In the genomic region with DNA sequence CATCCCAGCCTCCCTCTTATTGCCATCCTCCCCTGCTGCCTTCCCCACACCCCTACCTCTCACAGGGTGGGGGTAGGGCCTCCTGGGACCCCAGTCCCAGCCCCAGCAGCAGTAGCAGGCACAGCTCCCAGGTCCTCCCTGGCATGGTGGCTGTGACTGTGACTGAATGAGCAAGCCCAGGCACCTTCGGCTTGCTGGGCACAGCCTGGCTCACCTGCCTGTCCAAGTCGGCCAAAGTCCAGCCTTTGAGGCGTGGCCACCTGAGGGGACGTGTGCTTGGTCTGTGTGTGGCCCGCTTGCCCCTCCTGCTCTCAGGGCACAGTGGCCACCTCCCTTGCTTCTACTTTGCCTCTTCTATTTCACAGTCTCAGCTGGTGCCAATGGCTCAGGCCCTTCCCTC, we compare ENCODE assay signal across 1 cellular context.
TF ChIP-seq lines count a peak whose summit lies in the region.

A gene with protein sequence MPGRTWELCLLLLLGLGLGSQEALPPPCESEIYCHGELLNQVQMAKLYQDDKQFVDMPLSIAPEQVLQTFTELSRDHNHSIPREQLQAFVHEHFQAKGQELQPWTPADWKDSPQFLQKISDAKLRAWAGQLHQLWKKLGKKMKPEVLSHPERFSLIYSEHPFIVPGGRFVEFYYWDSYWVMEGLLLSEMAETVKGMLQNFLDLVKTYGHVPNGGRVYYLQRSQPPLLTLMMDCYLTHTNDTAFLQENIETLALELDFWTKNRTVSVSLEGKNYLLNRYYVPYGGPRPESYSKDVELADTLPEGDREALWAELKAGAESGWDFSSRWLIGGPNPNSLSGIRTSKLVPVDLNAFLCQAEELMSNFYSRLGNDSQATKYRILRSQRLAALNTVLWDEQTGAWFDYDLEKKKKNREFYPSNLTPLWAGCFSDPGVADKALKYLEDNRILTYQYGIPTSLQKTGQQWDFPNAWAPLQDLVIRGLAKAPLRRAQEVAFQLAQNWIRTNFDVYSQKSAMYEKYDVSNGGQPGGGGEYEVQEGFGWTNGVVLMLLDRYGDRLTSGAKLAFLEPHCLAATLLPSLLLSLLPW (minus strand): TSS at position 168 of the 400 bp plus-strand sequence. CDS start 23 bp downstream, at position 145.

TF ChIP-seq in HepG2, 621 proteins besides CTCF, POLR2A, EP300 and RAD21 (continued from another document and continues in another):
- TF ChIP-seq HNRNPL (IDR thresholded peaks at IDR 0.05; ENCODE audit: low read depth, low read length) (peak; percentile 94), SP1 (IDR thresholded peaks at IDR 0.05) (no peak), SP1 (CRISPR knock-in tag; IDR thresholded peaks at IDR 0.05) (peak; percentile 51; the same call in 1 of the 2 replicates), CBX5 (CRISPR knock-in tag; IDR thresholded peaks at IDR 0.05; ENCODE audit: borderline replicate concordance) (peak; percentile 54; the same call in 1 of the 2 replicates), ZNF136 (CRISPR knock-in tag; IDR thresholded peaks at IDR 0.05; ENCODE audit: low read depth) (no peak), FOXA3 (CRISPR knock-in tag; IDR thresholded peaks at IDR 0.05) (peak; percentile 29; the same call in 1 of the 2 replicates), RBFOX2 (IDR thresholded peaks at IDR 0.05; ENCODE audit: low read depth, low read length) (peak; percentile 63; the same call in 1 of the 2 replicates), THAP11 (CRISPR knock-in tag; IDR thresholded peaks at IDR 0.05) (no peak), SOX13 (IDR thresholded peaks at IDR 0.05) (no peak), SOX13 (CRISPR knock-in tag; conservative IDR thresholded peaks at IDR 0.05 in 1 of 2, IDR thresholded peaks at IDR 0.05 in 1 of 2) (peak in 1 of 2 experiments; percentile 15; a peak in 2 of 4 replicates), ZSCAN25 (CRISPR knock-in tag; IDR thresholded peaks at IDR 0.05) (no peak), TBX2 (CRISPR knock-in tag; IDR thresholded peaks at IDR 0.05; ENCODE audit: borderline replicate concordance) (peak; percentile 13; the same call in 1 of the 2 replicates), POLR2G (IDR thresholded peaks at IDR 0.05; ENCODE audit: low read depth, low read length) (peak; percentile 64), PHB2 (IDR thresholded peaks at IDR 0.05; ENCODE audit: partially characterized antibody) (no peak), SALL1 (CRISPR knock-in tag; IDR thresholded peaks at IDR 0.05) (peak; percentile 12), ELF3 (CRISPR knock-in tag; IDR thresholded peaks at IDR 0.05) (no peak), ZSCAN21 (CRISPR knock-in tag; IDR thresholded peaks at IDR 0.05; ENCODE audit: borderline replicate concordance) (0 out of 2 replicates have a peak, but pooled peaks have one; percentile 20), KLF16 (CRISPR knock-in tag; IDR thresholded peaks at IDR 0.05) (0 out of 4 replicates have a peak, but pooled peaks of 1 of the 2 experiments have one; percentile 34), SAP130 (CRISPR knock-in tag; IDR thresholded peaks at IDR 0.05; ENCODE audit: low read depth) (peak; percentile 45; the same call in 1 of the 2 replicates), ZBTB20 (CRISPR knock-in tag; IDR thresholded peaks at IDR 0.05; ENCODE audit: borderline replicate concordance, low read depth) (peak; percentile 41; the same call in 1 of the 2 replicates), ZMYM4 (CRISPR knock-in tag; IDR thresholded peaks at IDR 0.05) (0 out of 2 replicates have a peak, but pooled peaks have one; percentile 6), NR2F6 (IDR thresholded peaks at IDR 0.05) (no peak), NR2F6 (CRISPR knock-in tag; IDR thresholded peaks at IDR 0.05) (peak; percentile 13; the same call in 1 of the 2 replicates), HNF4G (IDR thresholded peaks at IDR 0.05; ENCODE audit: borderline replicate concordance, low read depth, low read length) (peak; percentile 44; the same call in 1 of the 2 replicates), HNF4G (CRISPR knock-in tag; IDR thresholded peaks at IDR 0.05; ENCODE audit: borderline replicate concordance, low read depth) (0 out of 2 replicates have a peak, but pooled peaks have one; percentile 19), ZNF772 (CRISPR knock-in tag; IDR thresholded peaks at IDR 0.05) (no peak)
- TF ChIP-seq, protein P1, sequence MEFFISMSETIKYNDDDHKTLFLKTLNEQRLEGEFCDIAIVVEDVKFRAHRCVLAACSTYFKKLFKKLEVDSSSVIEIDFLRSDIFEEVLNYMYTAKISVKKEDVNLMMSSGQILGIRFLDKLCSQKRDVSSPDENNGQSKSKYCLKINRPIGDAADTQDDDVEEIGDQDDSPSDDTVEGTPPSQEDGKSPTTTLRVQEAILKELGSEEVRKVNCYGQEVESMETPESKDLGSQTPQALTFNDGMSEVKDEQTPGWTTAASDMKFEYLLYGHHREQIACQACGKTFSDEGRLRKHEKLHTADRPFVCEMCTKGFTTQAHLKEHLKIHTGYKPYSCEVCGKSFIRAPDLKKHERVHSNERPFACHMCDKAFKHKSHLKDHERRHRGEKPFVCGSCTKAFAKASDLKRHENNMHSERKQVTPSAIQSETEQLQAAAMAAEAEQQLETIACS (CRISPR knock-in tag; IDR thresholded peaks at IDR 0.05) = no peak
- TF ChIP-seq, protein P2, sequence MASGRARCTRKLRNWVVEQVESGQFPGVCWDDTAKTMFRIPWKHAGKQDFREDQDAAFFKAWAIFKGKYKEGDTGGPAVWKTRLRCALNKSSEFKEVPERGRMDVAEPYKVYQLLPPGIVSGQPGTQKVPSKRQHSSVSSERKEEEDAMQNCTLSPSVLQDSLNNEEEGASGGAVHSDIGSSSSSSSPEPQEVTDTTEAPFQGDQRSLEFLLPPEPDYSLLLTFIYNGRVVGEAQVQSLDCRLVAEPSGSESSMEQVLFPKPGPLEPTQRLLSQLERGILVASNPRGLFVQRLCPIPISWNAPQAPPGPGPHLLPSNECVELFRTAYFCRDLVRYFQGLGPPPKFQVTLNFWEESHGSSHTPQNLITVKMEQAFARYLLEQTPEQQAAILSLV (CRISPR knock-in tag; IDR thresholded peaks at IDR 0.05; ENCODE audit: borderline replicate concordance) = 0 out of 2 replicates have a peak, but pooled peaks have one; percentile 16
- TF ChIP-seq, protein P3, sequence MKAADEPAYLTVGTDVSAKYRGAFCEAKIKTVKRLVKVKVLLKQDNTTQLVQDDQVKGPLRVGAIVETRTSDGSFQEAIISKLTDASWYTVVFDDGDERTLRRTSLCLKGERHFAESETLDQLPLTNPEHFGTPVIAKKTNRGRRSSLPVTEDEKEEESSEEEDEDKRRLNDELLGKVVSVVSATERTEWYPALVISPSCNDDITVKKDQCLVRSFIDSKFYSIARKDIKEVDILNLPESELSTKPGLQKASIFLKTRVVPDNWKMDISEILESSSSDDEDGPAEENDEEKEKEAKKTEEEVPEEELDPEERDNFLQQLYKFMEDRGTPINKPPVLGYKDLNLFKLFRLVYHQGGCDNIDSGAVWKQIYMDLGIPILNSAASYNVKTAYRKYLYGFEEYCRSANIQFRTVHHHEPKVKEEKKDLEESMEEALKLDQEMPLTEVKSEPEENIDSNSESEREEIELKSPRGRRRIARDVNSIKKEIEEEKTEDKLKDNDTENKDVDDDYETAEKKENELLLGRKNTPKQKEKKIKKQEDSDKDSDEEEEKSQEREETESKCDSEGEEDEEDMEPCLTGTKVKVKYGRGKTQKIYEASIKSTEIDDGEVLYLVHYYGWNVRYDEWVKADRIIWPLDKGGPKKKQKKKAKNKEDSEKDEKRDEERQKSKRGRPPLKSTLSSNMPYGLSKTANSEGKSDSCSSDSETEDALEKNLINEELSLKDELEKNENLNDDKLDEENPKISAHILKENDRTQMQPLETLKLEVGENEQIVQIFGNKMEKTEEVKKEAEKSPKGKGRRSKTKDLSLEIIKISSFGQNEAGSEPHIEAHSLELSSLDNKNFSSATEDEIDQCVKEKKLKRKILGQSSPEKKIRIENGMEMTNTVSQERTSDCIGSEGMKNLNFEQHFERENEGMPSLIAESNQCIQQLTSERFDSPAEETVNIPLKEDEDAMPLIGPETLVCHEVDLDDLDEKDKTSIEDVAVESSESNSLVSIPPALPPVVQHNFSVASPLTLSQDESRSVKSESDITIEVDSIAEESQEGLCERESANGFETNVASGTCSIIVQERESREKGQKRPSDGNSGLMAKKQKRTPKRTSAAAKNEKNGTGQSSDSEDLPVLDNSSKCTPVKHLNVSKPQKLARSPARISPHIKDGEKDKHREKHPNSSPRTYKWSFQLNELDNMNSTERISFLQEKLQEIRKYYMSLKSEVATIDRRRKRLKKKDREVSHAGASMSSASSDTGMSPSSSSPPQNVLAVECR (CRISPR knock-in tag; IDR thresholded peaks at IDR 0.05; ENCODE audit: borderline replicate concordance) = peak; percentile 52; the same call in 1 of the 2 replicates
- TF ChIP-seq, protein P4, sequence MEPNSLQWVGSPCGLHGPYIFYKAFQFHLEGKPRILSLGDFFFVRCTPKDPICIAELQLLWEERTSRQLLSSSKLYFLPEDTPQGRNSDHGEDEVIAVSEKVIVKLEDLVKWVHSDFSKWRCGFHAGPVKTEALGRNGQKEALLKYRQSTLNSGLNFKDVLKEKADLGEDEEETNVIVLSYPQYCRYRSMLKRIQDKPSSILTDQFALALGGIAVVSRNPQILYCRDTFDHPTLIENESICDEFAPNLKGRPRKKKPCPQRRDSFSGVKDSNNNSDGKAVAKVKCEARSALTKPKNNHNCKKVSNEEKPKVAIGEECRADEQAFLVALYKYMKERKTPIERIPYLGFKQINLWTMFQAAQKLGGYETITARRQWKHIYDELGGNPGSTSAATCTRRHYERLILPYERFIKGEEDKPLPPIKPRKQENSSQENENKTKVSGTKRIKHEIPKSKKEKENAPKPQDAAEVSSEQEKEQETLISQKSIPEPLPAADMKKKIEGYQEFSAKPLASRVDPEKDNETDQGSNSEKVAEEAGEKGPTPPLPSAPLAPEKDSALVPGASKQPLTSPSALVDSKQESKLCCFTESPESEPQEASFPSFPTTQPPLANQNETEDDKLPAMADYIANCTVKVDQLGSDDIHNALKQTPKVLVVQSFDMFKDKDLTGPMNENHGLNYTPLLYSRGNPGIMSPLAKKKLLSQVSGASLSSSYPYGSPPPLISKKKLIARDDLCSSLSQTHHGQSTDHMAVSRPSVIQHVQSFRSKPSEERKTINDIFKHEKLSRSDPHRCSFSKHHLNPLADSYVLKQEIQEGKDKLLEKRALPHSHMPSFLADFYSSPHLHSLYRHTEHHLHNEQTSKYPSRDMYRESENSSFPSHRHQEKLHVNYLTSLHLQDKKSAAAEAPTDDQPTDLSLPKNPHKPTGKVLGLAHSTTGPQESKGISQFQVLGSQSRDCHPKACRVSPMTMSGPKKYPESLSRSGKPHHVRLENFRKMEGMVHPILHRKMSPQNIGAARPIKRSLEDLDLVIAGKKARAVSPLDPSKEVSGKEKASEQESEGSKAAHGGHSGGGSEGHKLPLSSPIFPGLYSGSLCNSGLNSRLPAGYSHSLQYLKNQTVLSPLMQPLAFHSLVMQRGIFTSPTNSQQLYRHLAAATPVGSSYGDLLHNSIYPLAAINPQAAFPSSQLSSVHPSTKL (CRISPR knock-in tag; IDR thresholded peaks at IDR 0.05) = peak; percentile 34
- TF ChIP-seq, protein P5, sequence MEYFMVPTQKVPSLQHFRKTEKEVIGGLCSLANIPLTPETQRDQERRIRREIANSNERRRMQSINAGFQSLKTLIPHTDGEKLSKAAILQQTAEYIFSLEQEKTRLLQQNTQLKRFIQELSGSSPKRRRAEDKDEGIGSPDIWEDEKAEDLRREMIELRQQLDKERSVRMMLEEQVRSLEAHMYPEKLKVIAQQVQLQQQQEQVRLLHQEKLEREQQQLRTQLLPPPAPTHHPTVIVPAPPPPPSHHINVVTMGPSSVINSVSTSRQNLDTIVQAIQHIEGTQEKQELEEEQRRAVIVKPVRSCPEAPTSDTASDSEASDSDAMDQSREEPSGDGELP (IDR thresholded peaks at IDR 0.05; ENCODE audit: borderline replicate concordance, low read depth) = peak; percentile 13; the same call in 1 of the 2 replicates
- TF ChIP-seq, protein P6, sequence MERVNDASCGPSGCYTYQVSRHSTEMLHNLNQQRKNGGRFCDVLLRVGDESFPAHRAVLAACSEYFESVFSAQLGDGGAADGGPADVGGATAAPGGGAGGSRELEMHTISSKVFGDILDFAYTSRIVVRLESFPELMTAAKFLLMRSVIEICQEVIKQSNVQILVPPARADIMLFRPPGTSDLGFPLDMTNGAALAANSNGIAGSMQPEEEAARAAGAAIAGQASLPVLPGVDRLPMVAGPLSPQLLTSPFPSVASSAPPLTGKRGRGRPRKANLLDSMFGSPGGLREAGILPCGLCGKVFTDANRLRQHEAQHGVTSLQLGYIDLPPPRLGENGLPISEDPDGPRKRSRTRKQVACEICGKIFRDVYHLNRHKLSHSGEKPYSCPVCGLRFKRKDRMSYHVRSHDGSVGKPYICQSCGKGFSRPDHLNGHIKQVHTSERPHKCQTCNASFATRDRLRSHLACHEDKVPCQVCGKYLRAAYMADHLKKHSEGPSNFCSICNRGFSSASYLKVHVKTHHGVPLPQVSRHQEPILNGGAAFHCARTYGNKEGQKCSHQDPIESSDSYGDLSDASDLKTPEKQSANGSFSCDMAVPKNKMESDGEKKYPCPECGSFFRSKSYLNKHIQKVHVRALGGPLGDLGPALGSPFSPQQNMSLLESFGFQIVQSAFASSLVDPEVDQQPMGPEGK (CRISPR knock-in tag; IDR thresholded peaks at IDR 0.05) = peak; percentile 30; the same call in 1 of the 2 replicates
- TF ChIP-seq, protein P7, sequence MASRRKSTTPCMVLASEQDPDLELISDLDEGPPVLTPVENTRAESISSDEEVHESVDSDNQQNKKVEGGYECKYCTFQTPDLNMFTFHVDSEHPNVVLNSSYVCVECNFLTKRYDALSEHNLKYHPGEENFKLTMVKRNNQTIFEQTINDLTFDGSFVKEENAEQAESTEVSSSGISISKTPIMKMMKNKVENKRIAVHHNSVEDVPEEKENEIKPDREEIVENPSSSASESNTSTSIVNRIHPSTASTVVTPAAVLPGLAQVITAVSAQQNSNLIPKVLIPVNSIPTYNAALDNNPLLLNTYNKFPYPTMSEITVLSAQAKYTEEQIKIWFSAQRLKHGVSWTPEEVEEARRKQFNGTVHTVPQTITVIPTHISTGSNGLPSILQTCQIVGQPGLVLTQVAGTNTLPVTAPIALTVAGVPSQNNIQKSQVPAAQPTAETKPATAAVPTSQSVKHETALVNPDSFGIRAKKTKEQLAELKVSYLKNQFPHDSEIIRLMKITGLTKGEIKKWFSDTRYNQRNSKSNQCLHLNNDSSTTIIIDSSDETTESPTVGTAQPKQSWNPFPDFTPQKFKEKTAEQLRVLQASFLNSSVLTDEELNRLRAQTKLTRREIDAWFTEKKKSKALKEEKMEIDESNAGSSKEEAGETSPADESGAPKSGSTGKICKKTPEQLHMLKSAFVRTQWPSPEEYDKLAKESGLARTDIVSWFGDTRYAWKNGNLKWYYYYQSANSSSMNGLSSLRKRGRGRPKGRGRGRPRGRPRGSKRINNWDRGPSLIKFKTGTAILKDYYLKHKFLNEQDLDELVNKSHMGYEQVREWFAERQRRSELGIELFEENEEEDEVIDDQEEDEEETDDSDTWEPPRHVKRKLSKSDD (CRISPR knock-in tag; IDR thresholded peaks at IDR 0.05; ENCODE audit: low read depth) = no peak
- TF ChIP-seq, protein P8, sequence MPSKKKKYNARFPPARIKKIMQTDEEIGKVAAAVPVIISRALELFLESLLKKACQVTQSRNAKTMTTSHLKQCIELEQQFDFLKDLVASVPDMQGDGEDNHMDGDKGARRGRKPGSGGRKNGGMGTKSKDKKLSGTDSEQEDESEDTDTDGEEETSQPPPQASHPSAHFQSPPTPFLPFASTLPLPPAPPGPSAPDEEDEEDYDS (CRISPR knock-in tag; IDR thresholded peaks at IDR 0.05) = peak; percentile 33; the same call in 1 of the 2 replicates
